In the genomic region with DNA sequence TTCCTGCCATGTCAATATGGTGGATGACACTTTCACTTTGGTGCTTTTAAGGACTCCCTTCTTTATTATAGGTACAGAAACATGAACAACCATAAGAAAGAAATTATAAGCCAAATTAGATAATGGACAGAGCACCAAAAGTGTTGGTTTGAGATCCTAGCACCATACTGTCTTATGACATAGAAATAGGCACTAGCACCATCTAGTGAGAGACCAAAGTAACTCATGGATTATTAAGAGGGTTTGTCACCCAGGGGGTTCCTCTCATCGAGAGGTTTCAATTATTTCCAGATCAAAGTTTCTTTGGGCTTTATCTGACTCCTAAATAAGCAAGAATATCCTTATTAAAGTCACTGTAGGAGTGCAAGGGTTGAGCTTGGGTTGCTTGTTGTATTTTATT, we compare ENCODE assay signal across 10 cellular contexts.
A peak's percentile ranks its signal among the peaks of the same experiment; 100 is the strongest.
DNase-seq lines count a peak whose midpoint lies in the region; TF ChIP-seq lines count a peak whose summit lies in the region.
"Had no signal": no experiment of that assay in that cellular context is flagged by ENCODE, and none has a peak within 500 bp of the region (broad histone marks: within the 10 kb centered on the region; RNA-seq: fewer than 3 reads in every experiment).

No MANE protein-coding gene starts in this region.

- H2BK5ac ChIP-seq in mesendoderm (ENCODE audit: low read length): no peak overlapping the region

- H3K4me1 ChIP-seq in mesendoderm (ENCODE audit: control insufficient read depth, low read depth, low read length): no peaks in the 10 kb centered on the region
- no peaks in the 10 kb centered on the region for H3K4me1 ChIP-seq in PC-9 (replicated peaks; ENCODE audit: insufficient read depth)
- H3K4me1 ChIP-seq: transverse colon had no signal

- H3F3A ChIP-seq in PC-9 (ENCODE audit: insufficient read depth, low read depth): no peaks in the 10 kb centered on the region

- H3K9me3 Mint-ChIP-seq in activated CD4-positive, alpha-beta T cell treated with anti-CD3 and anti-CD28 coated beads, Interleukin-2, amount 10 ng/mL, durations not matched to agents 24 days and 14 days: no peaks in the 10 kb centered on the region

- H2AFZ ChIP-seq in PC-9: no peak overlapping the region

- no peak overlapping the region for H3K27ac Mint-ChIP-seq in activated CD4-positive, alpha-beta T cell treated with anti-CD3 and anti-CD28 coated beads, Interleukin-2, amount 10 ng/mL, durations not matched to agents 24 days and 14 days

- no peak overlapping the region for H3K18ac ChIP-seq in mesendoderm (ENCODE audit: low read length)

- H3K36me3 Mint-ChIP-seq in activated CD4-positive, alpha-beta T cell treated with anti-CD3 and anti-CD28 coated beads, Interleukin-2, amount 10 ng/mL, durations not matched to agents 24 days and 14 days (ENCODE audit: low read depth): no peaks in the 10 kb centered on the region

- no peak overlapping the region for H3K56ac ChIP-seq in mesendoderm (ENCODE audit: low read length)

- no peak overlapping the region for H4K5ac ChIP-seq in mesendoderm (ENCODE audit: low read length)

- intact Hi-C loops in activated CD4-positive, alpha-beta T cell treated with anti-CD3 and anti-CD28 coated beads, Interleukin-2, amount 10 ng/mL, durations not matched to agents 24 days and 14 days (cut with micrococcal nuclease): no loop called here
- intact Hi-C loops in PC-9 (cut with micrococcal nuclease; ENCODE audit: unreplicated experiment): no loop called here

- no peaks in the 10 kb centered on the region for H3K36me3 ChIP-seq in mesendoderm (ENCODE audit: control insufficient read depth, insufficient read depth, low read length)
- no peaks in the 10 kb centered on the region for H3K36me3 ChIP-seq in PC-9 (ENCODE audit: low read depth)
- H3K36me3 ChIP-seq: transverse colon had no signal

- H3K9ac ChIP-seq in mesendoderm (ENCODE audit: low read length): no peak overlapping the region

- no peak overlapping the region for H3K23ac ChIP-seq in mesendoderm (ENCODE audit: low read length)

- no peak for TF ChIP-seq CTCF in GM10248 (IDR thresholded peaks at IDR 0.05; ENCODE audit: control extremely low read depth, extremely low read depth, low read depth, missing control alignments)
- peak; percentile 75 for TF ChIP-seq CTCF in VCaP (conservative IDR thresholded peaks at IDR 0.05)
- no peak; the same call in 1 of the 2 replicates for TF ChIP-seq CTCF in PC-9 (conservative IDR thresholded peaks at IDR 0.05)

- no TSS peak for BruUV-seq in PC-9 (replicated peaks; lab: Mats Ljungman, UMichigan)

- H2AK5ac ChIP-seq in mesendoderm (ENCODE audit: low read length): no peak overlapping the region

- H3K27me3 Mint-ChIP-seq in activated CD4-positive, alpha-beta T cell treated with anti-CD3 and anti-CD28 coated beads, Interleukin-2, amount 10 ng/mL, durations not matched to agents 24 days and 14 days: no peaks in the 10 kb centered on the region

- no peaks in the 10 kb centered on the region for H3K9me2 ChIP-seq in PC-9 (ENCODE audit: insufficient read depth)

- no peaks in the 10 kb centered on the region for H3K27me3 ChIP-seq in mesendoderm (ENCODE audit: insufficient read depth, low read length, poor library complexity)
- H3K27me3 ChIP-seq in PC-9 (ENCODE audit: insufficient read depth, low read depth): no peaks in the 10 kb centered on the region
- H3K27me3 ChIP-seq: transverse colon had no signal

- no peak overlapping the region for H4K8ac ChIP-seq in mesendoderm (ENCODE audit: low read depth, low read length)

- no CpG with 5 or more reads among the region's 1 CpG for WGBS in mesendoderm (ENCODE audit: extremely low coverage, insufficient coverage, low lambda C conversion rate)

- H3K4me2 ChIP-seq in mesendoderm (ENCODE audit: low read length) (no peak overlapping the region), PC-9 (no peak overlapping the region)

- no peak overlapping the region for H2BK15ac ChIP-seq in mesendoderm (replicated peaks; ENCODE audit: low read depth)

- POLR2A ChIA-PET in GM10248 (lab: Yijun Ruan, JAX) (no interaction called here), PC-9 (lab: Charles Lee; ENCODE audit: unreplicated experiment) (no interaction called here)

- H3K4me3 ChIP-seq in mesendoderm (ENCODE audit: low read length): no peak overlapping the region
- H3K4me3 ChIP-seq in PC-9: no peak overlapping the region
- H3K4me3 ChIP-seq: coronary artery, transverse colon had no signal

- H4K20me1 ChIP-seq in PC-9 (ENCODE audit: insufficient read depth): no peaks in the 10 kb centered on the region

- H2BK120ac ChIP-seq in mesendoderm (ENCODE audit: low read depth, low read length): no peak overlapping the region

- 0 out of 2 replicates have a peak, but pooled peaks cover 5% of the 10 kb centered on the region for H3K9me3 ChIP-seq in PC-9 (ENCODE audit: insufficient read depth, low read depth)
- H3K9me3 ChIP-seq: transverse colon had no signal

- H3K4me1 Mint-ChIP-seq in activated CD4-positive, alpha-beta T cell treated with anti-CD3 and anti-CD28 coated beads, Interleukin-2, amount 10 ng/mL, durations not matched to agents 24 days and 14 days: no peaks in the 10 kb centered on the region

- H3K4me3 Mint-ChIP-seq in activated CD4-positive, alpha-beta T cell treated with anti-CD3 and anti-CD28 coated beads, Interleukin-2, amount 10 ng/mL, durations not matched to agents 24 days and 14 days: no peak overlapping the region

- CTCF ChIA-PET in GM10248 (lab: Yijun Ruan, JAX): no interaction called here
- CTCF ChIA-PET in PC-9 (lab: Charles Lee): interaction anchor here (0.6 kb wide), 1 partner anchor 153 kb away, joined by 3 read pairs; no protein-coding TSS in a partner anchor

- H3K79me2 ChIP-seq in mesendoderm (ENCODE audit: control insufficient read depth, insufficient read depth, low read length): no peaks in the 10 kb centered on the region
- no peaks in the 10 kb centered on the region for H3K79me2 ChIP-seq in PC-9 (ENCODE audit: low read depth)

- DNase-seq in GM10248 (ENCODE audit: extremely low spot score) (peak; percentile 8), LHCN-M2 (ENCODE audit: low read depth) (peak; percentile 37), mesendoderm (peak; percentile 63), T-helper 1 cell (no peak), PC-9 (no peak)
- no peak for DNase-seq in stimulated activated naive CD4-positive, alpha-beta T cell treated with Interleukin-2 at 50 U/mL for 16 hours (lab: John Stamatoyannopoulos, UW)
- no peak for DNase-seq in activated CD4-positive, alpha-beta T cell treated with anti-CD3 and anti-CD28 coated beads, Interleukin-2, amount 10 ng/mL, durations not matched to agents 24 days and 14 days
- DNase-seq: transverse colon had no signal

- no peaks in the 10 kb centered on the region for H3K79me1 ChIP-seq in mesendoderm (ENCODE audit: low read length)

- no peak overlapping the region for H3K27ac ChIP-seq in VCaP
- H3K27ac ChIP-seq in mesendoderm (ENCODE audit: low read depth, low read length): no peak overlapping the region
- H3K27ac ChIP-seq in PC-9: no peak overlapping the region
- H3K27ac ChIP-seq: coronary artery, transverse colon had no signal

- H3K4ac ChIP-seq in mesendoderm (ENCODE audit: low read depth, low read length): no peak overlapping the region

Comparison
In these comparisons a context has a peak if more than half of its experiments do, and no peak if none do; other contexts are left out.
1. DNase-seq: peak in GM10248 (single experiment), LHCN-M2 (single experiment) and mesendoderm (single experiment); none in stimulated activated naive CD4-positive, alpha-beta T cell treated with Interleukin-2 at 50 U/mL for 16 hours (single experiment), T-helper 1 cell (0 of 5), activated CD4-positive, alpha-beta T cell treated with anti-CD3 and anti-CD28 coated beads, Interleukin-2, amount 10 ng/mL, durations not matched to agents 24 days and 14 days (single experiment) and PC-9 (0 of 2).